Comparison of ENCODE assay signal across 8 cellular contexts in the genomic region with DNA sequence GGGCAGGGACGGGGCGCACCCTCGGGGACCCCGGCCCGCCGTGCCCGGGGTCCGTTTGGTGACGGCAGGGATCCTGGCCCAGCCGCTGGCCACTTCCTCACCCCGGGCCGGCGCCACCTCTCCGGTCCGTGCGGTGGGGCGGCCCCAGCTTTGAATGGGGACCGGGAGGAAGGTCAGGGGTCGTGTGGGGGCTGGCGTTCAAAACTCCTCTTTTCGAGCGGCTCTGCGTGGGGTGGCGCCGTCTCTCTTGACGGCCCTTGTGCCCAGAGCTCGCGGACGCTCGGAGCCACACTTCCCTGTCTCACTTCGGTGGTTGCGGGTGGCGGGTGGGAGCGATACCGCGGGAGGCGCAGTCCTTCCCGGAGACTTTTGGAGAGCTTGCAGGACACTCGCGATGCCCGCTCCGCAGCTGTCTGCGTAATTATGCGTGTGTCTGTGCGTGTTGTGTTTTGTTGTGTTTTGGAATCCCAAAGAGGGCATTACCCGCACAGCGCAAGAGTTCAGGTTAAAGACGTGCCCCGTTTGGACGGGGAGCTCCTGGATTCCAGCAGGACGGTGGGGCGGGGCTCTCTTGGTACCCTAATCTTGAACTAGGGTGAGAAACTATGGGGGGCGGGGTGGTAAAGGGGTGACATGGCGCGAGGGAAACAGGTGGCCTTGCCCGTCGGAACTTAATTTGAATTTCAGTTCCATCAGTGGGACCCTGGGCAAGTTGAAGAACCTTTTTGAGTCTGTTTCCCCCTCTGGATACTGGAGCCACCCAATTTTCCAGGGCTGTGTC. TPM values are rescaled to one million over a fixed set of nuclear protein-coding genes. Genes with fewer than 3 reads are reported as not detected.
DNase-seq lines count a peak whose midpoint lies in the region; ATAC-seq and TF ChIP-seq lines count a peak whose summit lies in the region.

No MANE protein-coding gene starts in this region.

- H3K4me1 Mint-ChIP-seq in activated CD4-positive, alpha-beta T cell treated with anti-CD3 and anti-CD28 coated beads, Interleukin-2, amount 10 ng/mL, durations not matched to agents 7 days and 5 days = peaks cover 7% of the 10 kb centered on the region

- 3% methylated on average over 57 of the region's 57 CpGs for WGBS in sigmoid colon, 2 donors

- no peaks in the 10 kb centered on the region for H3K9me3 Mint-ChIP-seq in activated CD4-positive, alpha-beta T cell treated with anti-CD3 and anti-CD28 coated beads, Interleukin-2, amount 10 ng/mL, durations not matched to agents 7 days and 5 days

- ATAC-seq in HG03175 (IDR thresholded peaks at IDR 0.05; ENCODE audit: unreplicated experiment) (peak; percentile 22), left ventricle myocardium superior (peak; percentile 47)

- no peak for TF ChIP-seq POLR2A in sigmoid colon (IDR thresholded peaks at IDR 0.05)

- TF ChIP-seq CTCF in sigmoid colon (IDR thresholded peaks at IDR 0.05) = no peak

- no peak for DNase-seq in activated CD4-positive, alpha-beta T cell treated with anti-CD3 and anti-CD28 coated beads, Interleukin-2, amount 10 ng/mL, durations not matched to agents 7 days and 5 days
- no peak for DNase-seq in activated CD4-positive, alpha-beta T cell treated with anti-CD3 and anti-CD28 coated beads for 1 hour
- peak; percentile 60 for DNase-seq in activated CD8-positive, alpha-beta memory T cell treated with anti-CD3 and anti-CD28 coated beads, Interleukin-2, amount 50 U/mL, for 48 hours
- peak; percentile 58 for DNase-seq in left ventricle myocardium superior
- DNase-seq in sigmoid colon = no peak
- DNase-seq in mucosa of gallbladder (ENCODE audit: low spot score) = no peak
- DNase-seq in NCI-H187 treated with DMSO at 0.1 percent for 48 hours (lab: John Stamatoyannopoulos, UW) = no peak

- H3K27me3 ChIP-seq in sigmoid colon = peaks cover 4 to 29% (median 17%) of the 10 kb centered on the region in 3 donors

- POLR2A ChIA-PET in activated CD4-positive, alpha-beta T cell treated with anti-CD3 and anti-CD28 coated beads, Interleukin-2, amount 10 ng/mL, durations not matched to agents 7 days and 5 days (lab: Charles Lee) = no interaction called here

- H3K4me1 ChIP-seq in sigmoid colon = peaks cover 0 to 23% (median 19%) of the 10 kb centered on the region in 4 donors

- peaks cover 54% of the 10 kb centered on the region for H3K27me3 Mint-ChIP-seq in activated CD4-positive, alpha-beta T cell treated with anti-CD3 and anti-CD28 coated beads, Interleukin-2, amount 10 ng/mL, durations not matched to agents 7 days and 5 days

- no peaks in the 10 kb centered on the region for H3K36me3 ChIP-seq in sigmoid colon

- no peaks in the 10 kb centered on the region for H3K36me3 Mint-ChIP-seq in activated CD4-positive, alpha-beta T cell treated with anti-CD3 and anti-CD28 coated beads, Interleukin-2, amount 10 ng/mL, durations not matched to agents 7 days and 5 days (ENCODE audit: low read depth)

- H3K27ac Mint-ChIP-seq in activated CD4-positive, alpha-beta T cell treated with anti-CD3 and anti-CD28 coated beads, Interleukin-2, amount 10 ng/mL, durations not matched to agents 7 days and 5 days = no peak overlapping the region

- CTCF ChIA-PET in activated CD4-positive, alpha-beta T cell treated with anti-CD3 and anti-CD28 coated beads, Interleukin-2, amount 10 ng/mL, durations not matched to agents 7 days and 5 days (lab: Charles Lee) = interaction anchor here (0.9 to 1.9 kb wide), 4 partner anchors 8 to 69 kb away, joined by 4 to 6 read pairs (median 4); no protein-coding TSS in a partner anchor

- peak overlapping the region; percentile 22 to 69 (median 52) for H3K4me3 ChIP-seq in sigmoid colon

- H3K9me3 ChIP-seq in sigmoid colon = no peaks in the 10 kb centered on the region

- H3K27ac ChIP-seq in sigmoid colon = peak overlapping the region; percentile 24 to 57 (median 34)

- intact Hi-C loops in left ventricle myocardium superior (cut with micrococcal nuclease) (no loop called here), sigmoid colon (cut with DNase I) (no loop called here)

- no peak for TF ChIP-seq EP300 in sigmoid colon (IDR thresholded peaks at IDR 0.05)

- peak overlapping the region; percentile 79 for H3K4me3 Mint-ChIP-seq in activated CD4-positive, alpha-beta T cell treated with anti-CD3 and anti-CD28 coated beads, Interleukin-2, amount 10 ng/mL, durations not matched to agents 7 days and 5 days

RNA-seq across cellular contexts. Expression of a gene that starts 0.6 kb away (rescaled TPM):
- 1 to 10 TPM; 2.6 to 3.1 TPM for total RNA-seq in activated CD4-positive, alpha-beta T cell treated with anti-CD3 and anti-CD28 coated beads, Interleukin-2, amount 10 ng/mL, durations not matched to agents 7 days and 5 days
- 5.2 TPM for total RNA-seq in left ventricle myocardium superior
- 1 to 10 TPM; 2.4 to 8.0 (median 3.8) TPM for total RNA-seq in sigmoid colon
- 10 to 100 TPM in 1 of 3 donors, 1 to 10 TPM in 2; 1.6 to 24.8 (median 1.8) TPM for polyA plus RNA-seq in sigmoid colon
- total RNA-seq in mucosa of gallbladder = 130 TPM

Comparison
In these comparisons a context has a peak if more than half of its experiments do, and no peak if none do; other contexts are left out.
1. DNase-seq: peak in activated CD8-positive, alpha-beta memory T cell treated with anti-CD3 and anti-CD28 coated beads, Interleukin-2, amount 50 U/mL, for 48 hours (single experiment) and left ventricle myocardium superior (single experiment); none in activated CD4-positive, alpha-beta T cell treated with anti-CD3 and anti-CD28 coated beads, Interleukin-2, amount 10 ng/mL, durations not matched to agents 7 days and 5 days (single experiment), activated CD4-positive, alpha-beta T cell treated with anti-CD3 and anti-CD28 coated beads for 1 hour (single experiment), sigmoid colon (single experiment), mucosa of gallbladder (single experiment) and NCI-H187 treated with DMSO at 0.1 percent for 48 hours (single experiment).
2. RNA of a gene that starts 0.6 kb away (total RNA-seq): 130 TPM in mucosa of gallbladder (single experiment); 5.2 TPM in left ventricle myocardium superior (single experiment), 2.4 to 8.0 TPM in sigmoid colon and 2.6 to 3.1 TPM in activated CD4-positive, alpha-beta T cell treated with anti-CD3 and anti-CD28 coated beads, Interleukin-2, amount 10 ng/mL, durations not matched to agents 7 days and 5 days; every median in the first group is over 10 times any median in the second.